In genomic region chr22:37608477-37609239, GRCh38 we compare ENCODE assay signal across 1 cellular context.
A peak's percentile ranks its signal among the peaks of the same experiment; 100 is the strongest.
TF ChIP-seq lines count a peak whose summit lies in the region.

Gene GGA1 (plus strand): TSS chr22:37608834. CDS start chr22:37608861, 27 bp downstream.

TF ChIP-seq in liver, 16 proteins besides CTCF, POLR2A, EP300 and RAD21 (continued from another document):
- TF ChIP-seq REST (IDR thresholded peaks at IDR 0.05) (peak; percentile 50), TAF1 (conservative IDR thresholded peaks at IDR 0.05) (no peak), SP1 (IDR thresholded peaks at IDR 0.05) (peak; percentile 86), JUND (IDR thresholded peaks at IDR 0.05) (peak; percentile 13 to 39)
